16 cellular contexts compared by ENCODE assay signal in genomic region chr4:93187892-93188291, GRCh38.
DNase-seq lines count a peak whose midpoint lies in the region; ATAC-seq and TF ChIP-seq lines count a peak whose summit lies in the region.
"Had no signal": no experiment of that assay in that cellular context is flagged by ENCODE, and none has a peak within 500 bp of the region (broad histone marks: within the 10 kb centered on the region; RNA-seq: fewer than 3 reads in every experiment).

No MANE protein-coding gene starts in this region.

- no peak overlapping the region for H2BK120ac ChIP-seq in neuronal stem cell (ENCODE audit: low read depth, low read length)

- H4K91ac ChIP-seq in neuronal stem cell (ENCODE audit: low read depth, low read length, poor library complexity), result no peak overlapping the region

- no peak overlapping the region for H3K9ac ChIP-seq in neuronal stem cell (ENCODE audit: low read depth, low read length, poor library complexity)
- H3K9ac ChIP-seq: BLaER1 treated with 17β-estradiol and CSF1 and Interleukin-3, amounts not matched to agents 10 nM and 100 nM had no signal

- DNase-seq in neuronal stem cell (ENCODE audit: low spot score), result no peak
- no peak for DNase-seq in aorta
- no peak for DNase-seq in A673 (ENCODE audit: low spot score)
- no peak for DNase-seq in occipital lobe (lab: John Stamatoyannopoulos, UW)
- DNase-seq: 8988T; AML-193; Caco-2; Calu3; CD4-positive, alpha-beta T cell; CD8-positive, alpha-beta T cell; DMS79 treated with DMSO at 0.1 percent for 48 hours; GF-D8 had no signal

- H3K4me1 ChIP-seq in gastroesophageal sphincter (no peaks in the 10 kb centered on the region), neuronal stem cell (ENCODE audit: control insufficient read depth in 2 of 2, insufficient read depth in 1 of 2, low read depth in 1 of 2, low read length in 2 of 2) (peaks cover 0 to 2% of the 10 kb centered on the region in 2 donors), aorta (ENCODE audit: control insufficient read depth in 1 of 2, insufficient read depth in 2 of 2, low read length in 2 of 2) (no peaks in the 10 kb centered on the region), A673 (ENCODE audit: insufficient read depth, low read length, poor library complexity, severe bottlenecking) (no peaks in the 10 kb centered on the region)
- H3K4me1 ChIP-seq: BLaER1 treated with 17β-estradiol and CSF1 and Interleukin-3, amounts not matched to agents 10 nM and 100 nM; Caco-2 had no signal

- no peak for TF ChIP-seq POLR2A in gastroesophageal sphincter (IDR thresholded peaks at IDR 0.05)

- H4K8ac ChIP-seq in neuronal stem cell (ENCODE audit: low read depth, low read length), result no peak overlapping the region

- H3K23ac ChIP-seq in neuronal stem cell (ENCODE audit: low read depth, low read length, poor library complexity), result no peak overlapping the region

- H2BK15ac ChIP-seq in neuronal stem cell (ENCODE audit: low read length), result no peak overlapping the region

- peak; percentile 19 for ATAC-seq in gastroesophageal sphincter
- peak; percentile 41 for ATAC-seq in aorta (ENCODE audit: low FRiP score)
- ATAC-seq in GM19035 (IDR thresholded peaks at IDR 0.05; ENCODE audit: unreplicated experiment), result no peak
- ATAC-seq: CD8-positive, alpha-beta T cell had no signal

- H3K4ac ChIP-seq in neuronal stem cell (ENCODE audit: low read length), result no peak overlapping the region

- H2AFZ ChIP-seq in neuronal stem cell (ENCODE audit: low read length), result peak overlapping the region; percentile 17

- H2BK12ac ChIP-seq in neuronal stem cell (ENCODE audit: low read length), result no peak overlapping the region

- POLR2A ChIA-PET in A673 (lab: Charles Lee; ENCODE audit: low non-redundant PET), result no interaction called here

- no peaks in the 10 kb centered on the region for H3K36me3 ChIP-seq in gastroesophageal sphincter
- no peaks in the 10 kb centered on the region for H3K36me3 ChIP-seq in neuronal stem cell (replicated peaks in 1 of 2; ENCODE audit: control insufficient read depth in 2 of 2, insufficient read depth in 2 of 2, low read length in 2 of 2)
- H3K36me3 ChIP-seq in aorta (ENCODE audit: control insufficient read depth in 1 of 2, insufficient read depth in 2 of 2, low read length in 1 of 2), result no peaks in the 10 kb centered on the region
- H3K36me3 ChIP-seq in A673 (ENCODE audit: insufficient read depth, low read length, poor library complexity, severe bottlenecking), result no peaks in the 10 kb centered on the region
- H3K36me3 ChIP-seq: BLaER1 treated with 17β-estradiol and CSF1 and Interleukin-3, amounts not matched to agents 10 nM and 100 nM had no signal

- no peak overlapping the region for H3K4me2 ChIP-seq in neuronal stem cell (ENCODE audit: insufficient read depth, low read length, poor library complexity, severe bottlenecking)
- H3K4me2 ChIP-seq: BLaER1 treated with 17β-estradiol and CSF1 and Interleukin-3, amounts not matched to agents 10 nM and 100 nM had no signal

- no peak overlapping the region for H3K18ac ChIP-seq in neuronal stem cell (ENCODE audit: low read length)

- no peak overlapping the region for H3K14ac ChIP-seq in neuronal stem cell (ENCODE audit: low read length)

- TF ChIP-seq CTCF in gastroesophageal sphincter (IDR thresholded peaks at IDR 0.05) (no peak), A673 (conservative IDR thresholded peaks at IDR 0.05; ENCODE audit: low read depth, low read length) (no peak)

- H3K27me3 ChIP-seq in gastroesophageal sphincter (no peaks in the 10 kb centered on the region), neuronal stem cell (ENCODE audit: control insufficient read depth in 3 of 3, insufficient read depth in 3 of 3, low read depth in 1 of 3, low read length in 3 of 3) (no peaks in the 10 kb centered on the region), aorta (ENCODE audit: control insufficient read depth in 1 of 2, insufficient read depth in 2 of 2, low read length in 1 of 2) (no peaks in the 10 kb centered on the region), A673 (replicated peaks; ENCODE audit: insufficient read depth, low read depth, low read length, poor library complexity) (no peaks in the 10 kb centered on the region)
- H3K27me3 ChIP-seq: BLaER1 treated with 17β-estradiol and CSF1 and Interleukin-3, amounts not matched to agents 10 nM and 100 nM had no signal

- 100% methylated on average over 1 to 2 of the region's 4 CpGs for WGBS in gastroesophageal sphincter (ENCODE audit: low coverage in 1 of 2), 2 donors
- no CpG with 5 or more reads among the region's 4 CpGs for WGBS in neuronal stem cell (ENCODE audit: extremely low coverage in 2 of 2, insufficient read length in 2 of 2, insufficient replicate concordance in 1 of 2), 2 donors
- 96% methylated on average over 4 of the region's 4 CpGs for WGBS in aorta, 2 donors

- no peak overlapping the region for H2AK5ac ChIP-seq in neuronal stem cell (ENCODE audit: low read depth, low read length)

- TF ChIP-seq EP300 in gastroesophageal sphincter (IDR thresholded peaks at IDR 0.05), result no peak

- H3K9me3 ChIP-seq in gastroesophageal sphincter, result no peaks in the 10 kb centered on the region
- no peaks in the 10 kb centered on the region for H3K9me3 ChIP-seq in neuronal stem cell (replicated peaks in 1 of 2; ENCODE audit: control insufficient read depth in 2 of 2, insufficient read depth in 1 of 2, low read depth in 1 of 2, low read length in 2 of 2)
- no peaks in the 10 kb centered on the region for H3K9me3 ChIP-seq in aorta (ENCODE audit: control insufficient read depth, low read length)
- H3K9me3 ChIP-seq in A673 (ENCODE audit: low read depth, low read length, poor library complexity, severe bottlenecking), result no peaks in the 10 kb centered on the region
- H3K9me3 ChIP-seq: BLaER1 treated with 17β-estradiol and CSF1 and Interleukin-3, amounts not matched to agents 10 nM and 100 nM; Caco-2 had no signal

- BruUV-seq in A673 (replicated peaks; lab: Mats Ljungman, UMichigan), result no TSS peak

- CTCF ChIA-PET in A673 (lab: Charles Lee), result no interaction called here

- no peaks in the 10 kb centered on the region for H3K79me1 ChIP-seq in neuronal stem cell (ENCODE audit: low read depth, low read length)

- intact Hi-C loops in aorta (cut with DNase I), result no loop called here
- intact Hi-C loops in A673 (cut with micrococcal nuclease; ENCODE audit: unreplicated experiment), result no loop called here

- H3K27ac ChIP-seq in gastroesophageal sphincter (no peak overlapping the region), neuronal stem cell (replicated peaks; ENCODE audit: low read length) (no peak overlapping the region), aorta (ENCODE audit: low read depth in 1 of 2, low read length in 2 of 2) (no peak overlapping the region), A673 (ENCODE audit: low read depth, low read length, poor library complexity, severe bottlenecking) (no peak overlapping the region)
- H3K27ac ChIP-seq: BLaER1 treated with 17β-estradiol and CSF1 and Interleukin-3, amounts not matched to agents 10 nM and 100 nM; C4-2B had no signal

- H3K4me3 ChIP-seq in gastroesophageal sphincter (no peak overlapping the region), neuronal stem cell (ENCODE audit: low read length in 2 of 2) (no peak overlapping the region), aorta (ENCODE audit: low read length in 2 of 2) (no peak overlapping the region), A673 (ENCODE audit: low read depth, low read length, poor library complexity, severe bottlenecking) (no peak overlapping the region)
- H3K4me3 ChIP-seq: BLaER1 treated with 17β-estradiol and CSF1 and Interleukin-3, amounts not matched to agents 10 nM and 100 nM had no signal

- no peak overlapping the region for H2BK5ac ChIP-seq in neuronal stem cell (ENCODE audit: low read length)
